ENCODE assay signal across 8 cellular contexts in the genomic region with DNA sequence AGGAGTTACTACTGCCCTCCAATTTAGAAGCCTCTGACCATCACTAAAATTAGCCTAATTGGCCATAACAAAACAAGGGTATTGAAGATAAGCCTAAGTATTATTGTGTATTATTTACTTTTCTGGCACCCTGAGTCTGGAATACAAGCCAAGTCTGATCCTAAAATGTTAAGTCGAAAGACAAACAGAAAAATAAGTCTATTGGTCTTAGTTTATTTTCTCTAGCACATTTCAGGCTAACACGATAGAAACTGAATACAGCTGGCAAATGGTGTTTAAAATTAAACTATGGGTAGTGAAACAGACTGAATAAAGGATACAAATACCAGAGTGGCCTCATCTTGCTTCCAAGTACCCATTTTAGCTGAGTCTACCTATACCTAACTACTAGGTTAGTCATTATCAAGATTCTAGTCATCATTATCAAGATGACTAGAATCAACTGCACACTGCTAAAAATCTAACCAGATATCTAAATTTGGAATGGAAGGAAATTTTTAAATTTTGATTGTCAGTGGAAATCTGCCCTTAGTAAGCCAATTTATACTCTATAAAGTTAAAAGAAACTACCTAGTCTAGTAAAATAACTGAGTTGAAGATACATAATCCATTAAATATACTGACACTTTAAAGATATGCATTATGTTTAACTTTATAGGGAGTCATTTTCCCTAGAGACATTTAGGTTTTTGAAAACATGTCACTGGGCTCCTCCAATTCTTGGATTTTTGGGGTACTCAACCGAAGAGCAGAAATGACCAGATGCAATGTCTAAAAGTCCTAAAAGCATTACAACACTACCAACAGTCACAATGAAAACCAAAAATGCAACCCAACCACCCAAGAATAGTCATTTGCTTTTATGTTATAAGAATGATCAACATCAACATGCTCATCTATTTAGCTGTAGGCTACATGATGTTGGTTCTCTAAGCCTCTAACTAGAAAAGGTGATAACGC.
A peak's percentile ranks its signal among the peaks of the same experiment; 100 is the strongest.
DNase-seq lines count a peak whose midpoint lies in the region; ATAC-seq and TF ChIP-seq lines count a peak whose summit lies in the region.

No MANE protein-coding gene starts in this region.

- H2AFZ ChIP-seq in hepatocyte, result no peak overlapping the region

- ATAC-seq in GM19397 (IDR thresholded peaks at IDR 0.05; ENCODE audit: unreplicated experiment), result peak; percentile 55
- peak; percentile 49 for ATAC-seq in HG03103 (IDR thresholded peaks at IDR 0.05; ENCODE audit: low read depth, unreplicated experiment)

- H3K79me2 ChIP-seq in hepatocyte, result peaks cover 32% of the 10 kb centered on the region

- TF ChIP-seq CTCF in hepatocyte (IDR thresholded peaks at IDR 0.05; ENCODE audit: poor library complexity) (no peak), spleen (IDR thresholded peaks at IDR 0.05 in 8 of 11, conservative IDR thresholded peaks at IDR 0.05 in 3 of 11) (no peak)

- 82% methylated on average over 4 of the region's 4 CpGs for WGBS in hepatocyte (ENCODE audit: low lambda C conversion rate, missing lambda C conversion rate)
- WGBS in spleen, 5 donors, result 83 to 92% (median 90%) methylated on average over 4 of the region's 4 CpGs

- H3K4me3 ChIP-seq in BLaER1 treated with 17β-estradiol and CSF1 and Interleukin-3, amounts not matched to agents 10 nM and 100 nM, result no peak overlapping the region
- H3K4me3 ChIP-seq in hepatocyte, result no peak overlapping the region
- H3K4me3 ChIP-seq in spleen, result no peak overlapping the region

- DNase-seq in hepatocyte (ENCODE audit: low spot score) (no peak), GOT3 (lab: John Stamatoyannopoulos, UW) (no peak), NCI-H146 (lab: John Stamatoyannopoulos, UW) (no peak), spleen (no peak)
- DNase-seq in stimulated activated CD4-positive, alpha-beta T cell treated with anti-CD3 and anti-CD28 coated beads, Interleukin-12 subunit alpha, Interleukin-12 subunit beta, amount 100 ng/mL, for 4 hours, result no peak

- H4K20me1 ChIP-seq in BLaER1 treated with 17β-estradiol and CSF1 and Interleukin-3, amounts not matched to agents 10 nM and 100 nM, result peaks cover 11 to 100% (median 54%) of the 10 kb centered on the region in 11 experiments; a peak in 20 of 22 replicates
- no peaks in the 10 kb centered on the region for H4K20me1 ChIP-seq in hepatocyte (ENCODE audit: insufficient read depth, poor library complexity, severe bottlenecking)

- peak overlapping the region in 2 of 11 experiments; percentile 15 to 16; a peak in 2 of 22 replicates for H3K27ac ChIP-seq in BLaER1 treated with 17β-estradiol and CSF1 and Interleukin-3, amounts not matched to agents 10 nM and 100 nM
- H3K27ac ChIP-seq in hepatocyte (peak overlapping the region; percentile 65), spleen (peak overlapping the region in 4 of 8 donors; percentile 39 to 54 (median 44))

- intact Hi-C loops in spleen (cut with DNase I; ENCODE audit: low total_unique reads), result no loop called here

- peaks cover 14 to 34% (median 21%) of the 10 kb centered on the region in 10 experiments; a peak in 18 of 20 replicates for H3K4me1 ChIP-seq in BLaER1 treated with 17β-estradiol and CSF1 and Interleukin-3, amounts not matched to agents 10 nM and 100 nM
- H3K4me1 ChIP-seq in hepatocyte (ENCODE audit: insufficient read depth) (peaks cover 18% of the 10 kb centered on the region), spleen (peaks cover 0 to 40% (median 10%) of the 10 kb centered on the region in 6 donors)

- H3K9me3 ChIP-seq in BLaER1 treated with 17β-estradiol and CSF1 and Interleukin-3, amounts not matched to agents 10 nM and 100 nM (replicated peaks in 1 of 11), result no peaks in the 10 kb centered on the region
- H3K9me3 ChIP-seq in hepatocyte (ENCODE audit: low read depth) (no peaks in the 10 kb centered on the region), spleen (no peaks in the 10 kb centered on the region)

- no peaks in the 10 kb centered on the region for H3K9me2 ChIP-seq in hepatocyte (replicated peaks; ENCODE audit: insufficient read depth)

- H3K36me3 ChIP-seq in BLaER1 treated with 17β-estradiol and CSF1 and Interleukin-3, amounts not matched to agents 10 nM and 100 nM, result peaks cover 50 to 89% (median 63%) of the 10 kb centered on the region in 11 experiments
- H3K36me3 ChIP-seq in hepatocyte (replicated peaks; ENCODE audit: insufficient read depth, low read depth) (no peaks in the 10 kb centered on the region), spleen (peaks cover 0 to 42% (median 2%) of the 10 kb centered on the region in 6 donors)

- H3K4me2 ChIP-seq in BLaER1 treated with 17β-estradiol and CSF1 and Interleukin-3, amounts not matched to agents 10 nM and 100 nM, result peak overlapping the region in 8 of 11 experiments; percentile 7 to 44 (median 32); a peak in 8 of 22 replicates
- H3K4me2 ChIP-seq in hepatocyte, result no peak overlapping the region

- H3K27me3 ChIP-seq in BLaER1 treated with 17β-estradiol and CSF1 and Interleukin-3, amounts not matched to agents 10 nM and 100 nM, result no peaks in the 10 kb centered on the region
- H3K27me3 ChIP-seq in hepatocyte (no peaks in the 10 kb centered on the region), spleen (replicated peaks in 1 of 7) (no peaks in the 10 kb centered on the region)

- H3K9ac ChIP-seq in BLaER1 treated with 17β-estradiol and CSF1 and Interleukin-3, amounts not matched to agents 10 nM and 100 nM, result no peak overlapping the region

- TF ChIP-seq POLR2A in spleen (IDR thresholded peaks at IDR 0.05), result no peak
